1 cellular context compared by ENCODE assay signal in genomic region chr16:21599994-21600773, GRCh38.
TF ChIP-seq lines count a peak whose summit lies in the region.

No MANE protein-coding gene starts in this region.

TF ChIP-seq in H1, 55 proteins besides CTCF, POLR2A, EP300 and RAD21 (continued from another document):
- TF ChIP-seq, protein P1, sequence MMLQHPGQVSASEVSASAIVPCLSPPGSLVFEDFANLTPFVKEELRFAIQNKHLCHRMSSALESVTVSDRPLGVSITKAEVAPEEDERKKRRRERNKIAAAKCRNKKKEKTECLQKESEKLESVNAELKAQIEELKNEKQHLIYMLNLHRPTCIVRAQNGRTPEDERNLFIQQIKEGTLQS (IDR thresholded peaks at IDR 0.05; ENCODE audit: insufficient read depth, low read depth, low read length) = no peak
- TF ChIP-seq SIN3A (conservative IDR thresholded peaks at IDR 0.05 in 1 of 2, IDR thresholded peaks at IDR 0.05 in 1 of 2; ENCODE audit: low read depth in 1 of 2, low read length in 2 of 2) (peak in 1 of 2 experiments; percentile 77; a peak in 2 of 4 replicates), SAP30 (IDR thresholded peaks at IDR 0.05; ENCODE audit: insufficient read depth, insufficient replicate concordance, low read length) (peak; percentile 67), RBBP5 (IDR thresholded peaks at IDR 0.05; ENCODE audit: borderline replicate concordance, low read depth, low read length) (0 out of 2 replicates have a peak, but pooled peaks have one; percentile 29)
TF ChIP-seq in H1: peak in this region for 4.
